Comparison of ENCODE assay signal across 21 cellular contexts in genomic region chr10:96986200-96986856, GRCh38.
DNase-seq lines count a peak whose midpoint lies in the region; ATAC-seq and TF ChIP-seq lines count a peak whose summit lies in the region.
"Had no signal": no experiment of that assay in that cellular context is flagged by ENCODE, and none has a peak within 500 bp of the region (broad histone marks: within the 10 kb centered on the region; RNA-seq: fewer than 3 reads in every experiment).

No MANE protein-coding gene starts in this region.

- H3K27ac ChIP-seq in breast epithelium, result peak overlapping the region; percentile 0 to 4
- no peak overlapping the region for H3K27ac ChIP-seq in hepatocyte
- H3K27ac ChIP-seq: C4-2B, SJSA1 had no signal

- no peaks in the 10 kb centered on the region for H3K9me2 ChIP-seq in hepatocyte (replicated peaks; ENCODE audit: insufficient read depth)

- no peak for DNase-seq in breast epithelium (ENCODE audit: low spot score in 2 of 2)
- DNase-seq in MCF 10A (ENCODE audit: unreplicated experiment), result no peak
- peak; percentile 0 for DNase-seq in NCI-H748 treated with DMSO at 0.1 percent for 48 hours (lab: John Stamatoyannopoulos, UW)
- DNase-seq in islet precursor cell, result peak; percentile 23
- no peak for DNase-seq in activated naive CD4-positive, alpha-beta T cell treated with Interleukin-2 at 50 U/mL for 16 hours
- DNase-seq in hepatocyte (ENCODE audit: low spot score), result no peak
- no peak for DNase-seq in T-helper 17 cell
- DNase-seq: Caco-2; CD8-positive, alpha-beta T cell; DMS 273 treated with DMSO at 0.1 percent for 48 hours; DND-41; MV-4-11; NCI-H1105; NCI-H1436 treated with DMSO at 0.1 percent for 48 hours; NCI-H2029; NCI-H446 treated with DMSO at 0.1 percent for 48 hours; Right ventricle myocardium superior; RPMI8226 had no signal

- H3K4me3 Mint-ChIP-seq in MCF 10A (ENCODE audit: unreplicated experiment) (no peak overlapping the region), T-helper 17 cell (no peak overlapping the region)
- H3K4me3 Mint-ChIP-seq: CD8-positive, alpha-beta T cell had no signal

- no peak overlapping the region for H3K27ac Mint-ChIP-seq in MCF 10A (ENCODE audit: low read depth, unreplicated experiment)
- H3K27ac Mint-ChIP-seq in T-helper 17 cell, result no peak overlapping the region
- H3K27ac Mint-ChIP-seq: CD8-positive, alpha-beta T cell had no signal

- H3K36me3 ChIP-seq in breast epithelium (no peaks in the 10 kb centered on the region), hepatocyte (replicated peaks; ENCODE audit: insufficient read depth, low read depth) (no peaks in the 10 kb centered on the region)

- H3K4me3 ChIP-seq in breast epithelium, result no peak overlapping the region
- no peak overlapping the region for H3K4me3 ChIP-seq in hepatocyte
- H3K4me3 ChIP-seq: SJSA1 had no signal

- no peaks in the 10 kb centered on the region for H3K9me3 ChIP-seq in breast epithelium
- no peaks in the 10 kb centered on the region for H3K9me3 ChIP-seq in hepatocyte (ENCODE audit: low read depth)
- H3K9me3 ChIP-seq in T-helper 17 cell (ENCODE audit: control insufficient read depth, low read length, poor library complexity, severe bottlenecking), result no peaks in the 10 kb centered on the region
- H3K9me3 ChIP-seq: Caco-2, SJSA1 had no signal

- no peak for TF ChIP-seq CTCF in breast epithelium (IDR thresholded peaks at IDR 0.05)
- no peak for TF ChIP-seq CTCF in MCF 10A (IDR thresholded peaks at IDR 0.05; ENCODE audit: unreplicated experiment)
- no peak for TF ChIP-seq CTCF in hepatocyte (IDR thresholded peaks at IDR 0.05; ENCODE audit: poor library complexity)

- H3K27me3 ChIP-seq in breast epithelium (no peaks in the 10 kb centered on the region), hepatocyte (no peaks in the 10 kb centered on the region)
- H3K27me3 ChIP-seq: SJSA1 had no signal

- intact Hi-C loops in breast epithelium (cut with DNase I; ENCODE audit: low total_unique reads), result no loop called here
- intact Hi-C loops in MCF 10A (cut with micrococcal nuclease), result no loop called here

- no peaks in the 10 kb centered on the region for H4K20me1 ChIP-seq in hepatocyte (ENCODE audit: insufficient read depth, poor library complexity, severe bottlenecking)

- BruUV-seq in MCF 10A (replicated peaks; lab: Mats Ljungman, UMichigan), result no TSS peak

- POLR2A ChIA-PET in MCF 10A (lab: Yijun Ruan, JAX), result no interaction called here

- TF ChIP-seq POLR2A in breast epithelium (IDR thresholded peaks at IDR 0.05), result no peak

- CTCF ChIA-PET in MCF 10A (lab: Yijun Ruan, JAX), result interaction anchor here (0.7 to 1.0 kb wide), 2 partner anchors 87 to 496 kb away, joined by 3 read pairs; no protein-coding TSS in a partner anchor

- no peak overlapping the region for H2AFZ ChIP-seq in hepatocyte

- no peaks in the 10 kb centered on the region for H3K4me1 ChIP-seq in breast epithelium
- peaks cover 3% of the 10 kb centered on the region for H3K4me1 ChIP-seq in hepatocyte (ENCODE audit: insufficient read depth)
- H3K4me1 ChIP-seq: Caco-2 had no signal

- H3K79me2 ChIP-seq in hepatocyte, result no peaks in the 10 kb centered on the region

- peaks cover 5% of the 10 kb centered on the region for H3K4me1 Mint-ChIP-seq in MCF 10A (ENCODE audit: insufficient read depth, unreplicated experiment)
- peaks cover 2% of the 10 kb centered on the region for H3K4me1 Mint-ChIP-seq in T-helper 17 cell

- no peak for ATAC-seq in T-helper 17 cell
- ATAC-seq: CD8-positive, alpha-beta T cell; HepG2 had no signal

- no peak overlapping the region for H3K4me2 ChIP-seq in hepatocyte

- WGBS in hepatocyte (ENCODE audit: low lambda C conversion rate, missing lambda C conversion rate), result 94% methylated on average over 6 of the region's 6 CpGs

- no peaks in the 10 kb centered on the region for H3K9me3 Mint-ChIP-seq in MCF 10A (ENCODE audit: unreplicated experiment)
- H3K9me3 Mint-ChIP-seq: CD8-positive, alpha-beta T cell had no signal

- H3K27me3 Mint-ChIP-seq in MCF 10A (ENCODE audit: insufficient read depth, unreplicated experiment) (no peaks in the 10 kb centered on the region), T-helper 17 cell (no peaks in the 10 kb centered on the region)

- H3K36me3 Mint-ChIP-seq in MCF 10A (ENCODE audit: insufficient read depth, unreplicated experiment) (peaks cover 23% of the 10 kb centered on the region), T-helper 17 cell (ENCODE audit: low read depth) (peaks cover 7% of the 10 kb centered on the region)

Comparison
In these comparisons a context has a peak if more than half of its experiments do, and no peak if none do; other contexts are left out.
1. DNase-seq: peak in NCI-H748 treated with DMSO at 0.1 percent for 48 hours (single experiment) and islet precursor cell (single experiment); none in breast epithelium (0 of 2), MCF 10A (single experiment), activated naive CD4-positive, alpha-beta T cell treated with Interleukin-2 at 50 U/mL for 16 hours (single experiment), hepatocyte (single experiment) and T-helper 17 cell (0 of 3).